1 cellular context compared by ENCODE assay signal in genomic region chr9:37575921-37576721, GRCh38.
TF ChIP-seq lines count a peak whose summit lies in the region.

FBXO10 (minus strand) TSS chr9:37576380; CDS start chr9:37541768, 34,612 bp downstream.

TF ChIP-seq in HepG2, 621 proteins besides CTCF, POLR2A, EP300 and RAD21 (continued from another document and continues in another):
- TF ChIP-seq THAP11 (CRISPR knock-in tag; IDR thresholded peaks at IDR 0.05) (peak; percentile 59; the same call in 1 of the 2 replicates), AKNA (CRISPR knock-in tag; IDR thresholded peaks at IDR 0.05; ENCODE audit: borderline replicate concordance) (no peak), ZNF234 (CRISPR knock-in tag; conservative IDR thresholded peaks at IDR 0.05) (no peak), PRMT3 (CRISPR knock-in tag; IDR thresholded peaks at IDR 0.05; ENCODE audit: borderline replicate concordance, low read depth) (no peak), BHLHE40 (IDR thresholded peaks at IDR 0.05; ENCODE audit: low read length) (0 out of 2 replicates have a peak, but pooled peaks have one; percentile 47), ZNF563 (CRISPR knock-in tag; IDR thresholded peaks at IDR 0.05) (peak; percentile 73; the same call in 1 of the 2 replicates), NFKB2 (CRISPR knock-in tag; IDR thresholded peaks at IDR 0.05; ENCODE audit: borderline replicate concordance) (no peak; the same call in 1 of the 2 replicates), KMT2B (CRISPR knock-in tag; IDR thresholded peaks at IDR 0.05) (peak; percentile 74), RBFOX2 (IDR thresholded peaks at IDR 0.05; ENCODE audit: low read depth, low read length) (peak; percentile 77), XRCC5 (optimal IDR thresholded peaks at IDR 0.05; ENCODE audit: low read length) (peak; percentile 60), ASH2L (IDR thresholded peaks at IDR 0.05; ENCODE audit: insufficient read length, low read depth, low read length) (peak; percentile 42), NR0B2 (CRISPR knock-in tag; IDR thresholded peaks at IDR 0.05) (peak; percentile 54; the same call in 1 of the 2 replicates), ZNF18 (CRISPR knock-in tag; IDR thresholded peaks at IDR 0.05; ENCODE audit: insufficient replicate concordance) (no peak), FOXA1 (IDR thresholded peaks at IDR 0.05) (no peak), FOXA1 (CRISPR knock-in tag; IDR thresholded peaks at IDR 0.05) (peak; percentile 19; the same call in 1 of the 2 replicates), CENPBD1 (CRISPR knock-in tag; IDR thresholded peaks at IDR 0.05; ENCODE audit: borderline replicate concordance, low read depth) (0 out of 2 replicates have a peak, but pooled peaks have one; percentile 44), ZBTB7B (CRISPR knock-in tag; IDR thresholded peaks at IDR 0.05) (peak; percentile 56; the same call in 1 of the 2 replicates), CAMTA2 (CRISPR knock-in tag; IDR thresholded peaks at IDR 0.05; ENCODE audit: borderline replicate concordance) (no peak), YEATS4 (CRISPR knock-in tag; IDR thresholded peaks at IDR 0.05; ENCODE audit: borderline replicate concordance) (peak; percentile 74; the same call in 1 of the 2 replicates), ZNF205 (CRISPR knock-in tag; IDR thresholded peaks at IDR 0.05) (no peak), ZNF33B (CRISPR knock-in tag; IDR thresholded peaks at IDR 0.05) (no peak), TBX2 (CRISPR knock-in tag; IDR thresholded peaks at IDR 0.05; ENCODE audit: borderline replicate concordance) (0 out of 2 replicates have a peak, but pooled peaks have one; percentile 27), ZNF574 (CRISPR knock-in tag; IDR thresholded peaks at IDR 0.05) (peak; percentile 46; the same call in 1 of the 2 replicates)
- TF ChIP-seq, protein P1, sequence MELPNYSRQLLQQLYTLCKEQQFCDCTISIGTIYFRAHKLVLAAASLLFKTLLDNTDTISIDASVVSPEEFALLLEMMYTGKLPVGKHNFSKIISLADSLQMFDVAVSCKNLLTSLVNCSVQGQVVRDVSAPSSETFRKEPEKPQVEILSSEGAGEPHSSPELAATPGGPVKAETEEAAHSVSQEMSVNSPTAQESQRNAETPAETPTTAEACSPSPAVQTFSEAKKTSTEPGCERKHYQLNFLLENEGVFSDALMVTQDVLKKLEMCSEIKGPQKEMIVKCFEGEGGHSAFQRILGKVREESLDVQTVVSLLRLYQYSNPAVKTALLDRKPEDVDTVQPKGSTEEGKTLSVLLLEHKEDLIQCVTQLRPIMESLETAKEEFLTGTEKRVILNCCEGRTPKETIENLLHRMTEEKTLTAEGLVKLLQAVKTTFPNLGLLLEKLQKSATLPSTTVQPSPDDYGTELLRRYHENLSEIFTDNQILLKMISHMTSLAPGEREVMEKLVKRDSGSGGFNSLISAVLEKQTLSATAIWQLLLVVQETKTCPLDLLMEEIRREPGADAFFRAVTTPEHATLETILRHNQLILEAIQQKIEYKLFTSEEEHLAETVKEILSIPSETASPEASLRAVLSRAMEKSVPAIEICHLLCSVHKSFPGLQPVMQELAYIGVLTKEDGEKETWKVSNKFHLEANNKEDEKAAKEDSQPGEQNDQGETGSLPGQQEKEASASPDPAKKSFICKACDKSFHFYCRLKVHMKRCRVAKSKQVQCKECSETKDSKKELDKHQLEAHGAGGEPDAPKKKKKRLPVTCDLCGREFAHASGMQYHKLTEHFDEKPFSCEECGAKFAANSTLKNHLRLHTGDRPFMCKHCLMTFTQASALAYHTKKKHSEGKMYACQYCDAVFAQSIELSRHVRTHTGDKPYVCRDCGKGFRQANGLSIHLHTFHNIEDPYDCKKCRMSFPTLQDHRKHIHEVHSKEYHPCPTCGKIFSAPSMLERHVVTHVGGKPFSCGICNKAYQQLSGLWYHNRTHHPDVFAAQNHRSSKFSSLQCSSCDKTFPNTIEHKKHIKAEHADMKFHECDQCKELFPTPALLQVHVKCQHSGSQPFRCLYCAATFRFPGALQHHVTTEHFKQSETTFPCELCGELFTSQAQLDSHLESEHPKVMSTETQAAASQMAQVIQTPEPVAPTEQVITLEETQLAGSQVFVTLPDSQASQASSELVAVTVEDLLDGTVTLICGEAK (IDR thresholded peaks at IDR 0.05) = no peak
- TF ChIP-seq, protein P1 (CRISPR knock-in tag; IDR thresholded peaks at IDR 0.05) = no peak
- TF ChIP-seq, protein P2, sequence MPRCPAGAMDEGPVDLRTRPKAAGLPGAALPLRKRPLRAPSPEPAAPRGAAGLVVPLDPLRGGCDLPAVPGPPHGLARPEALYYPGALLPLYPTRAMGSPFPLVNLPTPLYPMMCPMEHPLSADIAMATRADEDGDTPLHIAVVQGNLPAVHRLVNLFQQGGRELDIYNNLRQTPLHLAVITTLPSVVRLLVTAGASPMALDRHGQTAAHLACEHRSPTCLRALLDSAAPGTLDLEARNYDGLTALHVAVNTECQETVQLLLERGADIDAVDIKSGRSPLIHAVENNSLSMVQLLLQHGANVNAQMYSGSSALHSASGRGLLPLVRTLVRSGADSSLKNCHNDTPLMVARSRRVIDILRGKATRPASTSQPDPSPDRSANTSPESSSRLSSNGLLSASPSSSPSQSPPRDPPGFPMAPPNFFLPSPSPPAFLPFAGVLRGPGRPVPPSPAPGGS (CRISPR knock-in tag; IDR thresholded peaks at IDR 0.05) = peak; percentile 62; the same call in 1 of the 2 replicates
- TF ChIP-seq, protein P3, sequence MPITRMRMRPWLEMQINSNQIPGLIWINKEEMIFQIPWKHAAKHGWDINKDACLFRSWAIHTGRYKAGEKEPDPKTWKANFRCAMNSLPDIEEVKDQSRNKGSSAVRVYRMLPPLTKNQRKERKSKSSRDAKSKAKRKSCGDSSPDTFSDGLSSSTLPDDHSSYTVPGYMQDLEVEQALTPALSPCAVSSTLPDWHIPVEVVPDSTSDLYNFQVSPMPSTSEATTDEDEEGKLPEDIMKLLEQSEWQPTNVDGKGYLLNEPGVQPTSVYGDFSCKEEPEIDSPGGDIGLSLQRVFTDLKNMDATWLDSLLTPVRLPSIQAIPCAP (CRISPR knock-in tag; IDR thresholded peaks at IDR 0.05; ENCODE audit: low read depth) = no peak
- TF ChIP-seq, protein P4, sequence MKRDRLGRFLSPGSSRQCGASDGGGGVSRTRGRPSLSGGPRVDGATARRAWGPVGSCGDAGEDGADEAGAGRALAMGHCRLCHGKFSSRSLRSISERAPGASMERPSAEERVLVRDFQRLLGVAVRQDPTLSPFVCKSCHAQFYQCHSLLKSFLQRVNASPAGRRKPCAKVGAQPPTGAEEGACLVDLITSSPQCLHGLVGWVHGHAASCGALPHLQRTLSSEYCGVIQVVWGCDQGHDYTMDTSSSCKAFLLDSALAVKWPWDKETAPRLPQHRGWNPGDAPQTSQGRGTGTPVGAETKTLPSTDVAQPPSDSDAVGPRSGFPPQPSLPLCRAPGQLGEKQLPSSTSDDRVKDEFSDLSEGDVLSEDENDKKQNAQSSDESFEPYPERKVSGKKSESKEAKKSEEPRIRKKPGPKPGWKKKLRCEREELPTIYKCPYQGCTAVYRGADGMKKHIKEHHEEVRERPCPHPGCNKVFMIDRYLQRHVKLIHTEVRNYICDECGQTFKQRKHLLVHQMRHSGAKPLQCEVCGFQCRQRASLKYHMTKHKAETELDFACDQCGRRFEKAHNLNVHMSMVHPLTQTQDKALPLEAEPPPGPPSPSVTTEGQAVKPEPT (CRISPR knock-in tag; IDR thresholded peaks at IDR 0.05; ENCODE audit: low read depth) = peak; percentile 42; the same call in 1 of the 2 replicates
